ENCODE assay signal across 1 cellular context in the genomic region with DNA sequence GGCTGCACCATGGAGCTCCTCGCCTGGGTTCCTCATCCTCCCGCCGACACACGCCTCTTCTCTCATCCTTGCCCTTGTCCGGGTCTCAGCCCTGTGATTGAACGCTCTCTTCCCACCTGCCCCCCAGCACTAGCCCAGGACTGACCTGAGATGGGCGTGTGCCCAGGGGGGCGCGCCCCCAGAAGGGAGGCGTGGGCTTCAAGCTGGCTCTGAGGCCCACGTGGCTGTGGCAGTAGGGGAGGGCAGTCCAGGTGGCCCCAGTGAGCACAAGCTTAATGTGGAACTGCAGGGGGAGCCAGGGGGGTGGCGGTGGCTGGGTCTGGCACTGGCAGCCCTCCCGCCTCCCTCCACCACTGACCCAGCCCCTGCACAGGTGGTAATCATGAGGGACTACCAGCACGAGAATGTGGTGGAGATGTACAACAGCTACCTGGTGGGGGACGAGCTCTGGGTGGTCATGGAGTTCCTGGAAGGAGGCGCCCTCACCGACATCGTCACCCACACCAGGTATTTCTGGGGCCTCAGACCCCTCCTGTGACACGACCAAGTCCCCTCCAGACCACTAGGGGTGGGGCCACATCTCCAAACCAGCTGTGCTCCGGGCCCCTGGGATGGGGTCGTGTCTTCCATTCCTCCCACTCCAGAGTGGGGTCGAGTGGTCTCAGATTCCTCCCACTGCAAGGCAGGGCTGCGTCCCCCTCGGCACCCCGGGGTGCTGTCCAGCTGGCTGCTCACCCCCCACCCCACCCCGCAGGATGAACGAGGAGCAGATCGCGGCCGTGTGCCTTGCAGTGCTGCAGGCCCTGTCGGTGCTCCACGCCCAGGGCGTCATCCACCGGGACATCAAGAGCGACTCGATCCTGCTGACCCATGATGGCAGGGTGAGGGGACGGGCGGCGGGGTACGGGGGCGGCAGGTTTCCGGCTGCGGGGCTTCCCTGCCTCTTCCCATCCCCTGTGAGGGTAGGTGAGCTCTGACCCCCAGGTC.
TF ChIP-seq lines count a peak whose summit lies in the region.

No MANE protein-coding gene starts in this region.

TF ChIP-seq in HepG2, 621 proteins besides CTCF, POLR2A, EP300 and RAD21:
- TF ChIP-seq MAF1 (CRISPR knock-in tag; IDR thresholded peaks at IDR 0.05; ENCODE audit: borderline replicate concordance) (no peak), AGO1 (IDR thresholded peaks at IDR 0.05; ENCODE audit: low read depth, low read length, poor library complexity, severe bottlenecking) (peak; percentile 63), AGO2 (optimal IDR thresholded peaks at IDR 0.05; ENCODE audit: low read depth, low read length) (peak; percentile 70)
TF ChIP-seq in HepG2: peak in this region for 2.
